ENCODE assay signal across 31 cellular contexts in the genomic region with DNA sequence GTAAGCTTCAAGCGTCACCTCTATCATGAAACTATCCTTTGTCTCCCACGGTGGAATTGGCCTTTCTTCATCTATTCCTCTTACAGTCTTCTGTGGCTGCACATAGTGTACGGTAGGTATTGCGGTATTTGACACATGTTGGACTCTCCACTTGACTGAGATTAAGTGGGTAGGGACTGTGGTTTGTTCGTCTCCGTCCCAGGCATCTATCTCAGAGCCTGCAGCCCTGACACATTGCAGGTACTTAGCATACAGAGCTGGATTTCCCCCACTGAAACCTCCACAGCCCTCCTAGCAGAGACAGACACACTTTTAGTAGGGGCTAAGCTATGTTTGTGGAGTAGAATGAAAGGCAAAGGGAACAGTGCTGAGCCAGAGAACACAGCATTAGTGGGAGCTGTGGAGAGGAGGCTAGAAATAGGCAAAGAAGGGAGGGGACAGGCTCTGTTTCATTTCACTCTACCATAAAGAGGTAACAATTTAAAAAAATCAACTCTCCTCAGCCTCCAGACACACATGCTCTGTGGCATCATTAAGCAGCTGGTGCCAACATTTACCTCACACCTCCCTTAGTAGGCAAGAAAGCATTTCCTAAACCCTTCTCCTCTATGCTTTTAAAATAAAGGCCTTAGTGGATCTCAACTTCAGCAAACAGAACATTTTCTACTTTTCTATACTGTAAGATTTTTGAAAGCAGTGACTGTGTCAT.
"Had no signal": no experiment of that assay in that cellular context is flagged by ENCODE, and none has a peak within 500 bp of the region (broad histone marks: within the 10 kb centered on the region; RNA-seq: fewer than 3 reads in every experiment).

No MANE protein-coding gene starts in this region.

- H3K27me3 Mint-ChIP-seq: activated CD4-positive, alpha-beta T cell treated with anti-CD3 and anti-CD28 coated beads, Interleukin-2, amount 10 ng/mL, durations not matched to agents 7 days and 5 days had no signal

- H3K27ac ChIP-seq: adrenal gland, brain microvascular endothelial cell, Peyer's patch, SJSA1 had no signal

- H3K36me3 Mint-ChIP-seq: activated naive CD8-positive, alpha-beta T cell treated with anti-CD3 and anti-CD28 coated beads, Interleukin-2, amount 10 ng/mL, durations not matched to agents 7 days and 5 days had no signal

- H3K4me1 Mint-ChIP-seq: activated CD4-positive, alpha-beta T cell treated with anti-CD3 and anti-CD28 coated beads, Interleukin-2, amount 10 ng/mL, durations not matched to agents 7 days and 5 days; activated naive CD8-positive, alpha-beta T cell treated with anti-CD3 and anti-CD28 coated beads, Interleukin-2, amount 10 ng/mL, durations not matched to agents 7 days and 5 days; central memory CD8-positive, alpha-beta T cell had no signal

- ATAC-seq: activated T-cell treated with anti-CD3 and anti-CD28 coated beads, Interleukin-2, amount 50 U/mL, for 4 hours; PC-3 had no signal

- H3K4me3 Mint-ChIP-seq: activated CD4-positive, alpha-beta T cell treated with anti-CD3 and anti-CD28 coated beads, Interleukin-2, amount 10 ng/mL, durations not matched to agents 7 days and 5 days; activated naive CD8-positive, alpha-beta T cell treated with anti-CD3 and anti-CD28 coated beads, Interleukin-2, amount 10 ng/mL, durations not matched to agents 7 days and 5 days; activated T-cell treated with anti-CD3 and anti-CD28 coated beads, Interleukin-2, amount 50 U/mL, for 4 hours; activated T-helper 1 cell treated with anti-CD3 and anti-CD28 coated beads, Interleukin-12 subunit alpha, Interleukin-12 subunit beta, Interleukin-2, Interleukin-4 antibody, amounts not matched to agents 30 ng/mL and 10 ng/mL and 1 ng/mL, durations not matched to agents 14 hours and 24 hours and 36 hours; central memory CD8-positive, alpha-beta T cell had no signal

- DNase-seq: activated CD4-positive, alpha-beta T cell treated with anti-CD3 and anti-CD28 coated beads, Interleukin-2, amount 10 ng/mL, durations not matched to agents 7 days and 5 days; activated CD4-positive, alpha-beta T cell treated with anti-CD3 and anti-CD28 coated beads, Interleukin-2, amount 50 U/mL, for 48 hours; activated CD8-positive, alpha-beta memory T cell treated with anti-CD3 and anti-CD28 coated beads, Interleukin-2, amount 50 U/mL, for 4 hours; activated effector memory CD4-positive, alpha-beta T cell treated with anti-CD3 and anti-CD28 coated beads, Interleukin-2, amount 50 U/mL, for 16 hours; activated naive CD4-positive, alpha-beta T cell; activated naive CD4-positive, alpha-beta T cell treated with anti-CD3 and anti-CD28 coated beads, Interleukin-2, amount 50 U/mL, for 16 hours; activated naive CD8-positive, alpha-beta T cell treated with anti-CD3 and anti-CD28 coated beads, Interleukin-2, amount 10 ng/mL, durations not matched to agents 7 days and 5 days; activated T-cell treated with anti-CD3 and anti-CD28 coated beads for 4 hours; activated T-cell treated with anti-CD3 and anti-CD28 coated beads, Interleukin-2, amount 50 U/mL, for 4 hours; adrenal gland; brain microvascular endothelial cell; Karpas-422; KBM-7; NCI-H1105; NCI-H1417 treated with DMSO at 0.1 percent for 48 hours; NCI-H187 treated with DMSO at 0.1 percent for 48 hours; NCI-H2081; NCI-H2171 treated with DMSO at 0.1 percent for 48 hours; NCI-H2227 treated with DMSO at 0.1 percent for 48 hours; NCI-H510A treated with DMSO at 0.1 percent for 48 hours; NCI-H526 treated with DMSO at 0.1 percent for 48 hours; NCI-H82; NK-92 treated with Interleukin-12 subunit alpha and Interleukin-12 subunit beta, amount 100 ng/mL, for 24 hours; PC-3; Peyer's patch; RPMI8226; SHP77 treated with DMSO at 0.1 percent for 48 hours; T1000 had no signal

- H3K9me3 Mint-ChIP-seq: activated CD4-positive, alpha-beta T cell treated with anti-CD3 and anti-CD28 coated beads, Interleukin-2, amount 10 ng/mL, durations not matched to agents 7 days and 5 days; activated naive CD8-positive, alpha-beta T cell treated with anti-CD3 and anti-CD28 coated beads, Interleukin-2, amount 10 ng/mL, durations not matched to agents 7 days and 5 days; activated T-cell treated with anti-CD3 and anti-CD28 coated beads, Interleukin-2, amount 50 U/mL, for 4 hours; activated T-helper 1 cell treated with anti-CD3 and anti-CD28 coated beads, Interleukin-12 subunit alpha, Interleukin-12 subunit beta, Interleukin-2, Interleukin-4 antibody, amounts not matched to agents 30 ng/mL and 10 ng/mL and 1 ng/mL, durations not matched to agents 14 hours and 24 hours and 36 hours had no signal

- H3K27ac Mint-ChIP-seq: activated CD4-positive, alpha-beta T cell treated with anti-CD3 and anti-CD28 coated beads, Interleukin-2, amount 10 ng/mL, durations not matched to agents 7 days and 5 days; activated naive CD8-positive, alpha-beta T cell treated with anti-CD3 and anti-CD28 coated beads, Interleukin-2, amount 10 ng/mL, durations not matched to agents 7 days and 5 days; activated T-helper 1 cell treated with anti-CD3 and anti-CD28 coated beads, Interleukin-12 subunit alpha, Interleukin-12 subunit beta, Interleukin-2, Interleukin-4 antibody, amounts not matched to agents 30 ng/mL and 10 ng/mL and 1 ng/mL, durations not matched to agents 14 hours and 24 hours and 36 hours had no signal
